ENCODE assay signal across 8 cellular contexts in genomic region chr10:100993986-100994708, GRCh38. TPM values are rescaled to one million over a fixed set of nuclear protein-coding genes. Genes with fewer than 3 reads are reported as not detected.
DNase-seq lines count a peak whose midpoint lies in the region; ATAC-seq and TF ChIP-seq lines count a peak whose summit lies in the region.

No MANE protein-coding gene starts in this region.

- H3K4me1 ChIP-seq in GM23338 (ENCODE audit: insufficient read depth) = peaks cover 24% of the 10 kb centered on the region

- peaks cover 18% of the 10 kb centered on the region for H3K79me2 ChIP-seq in GM23338 (replicated peaks; ENCODE audit: insufficient read depth)

- no peaks in the 10 kb centered on the region for H3K9me3 Mint-ChIP-seq in GM23338

- peaks cover 19% of the 10 kb centered on the region for H3K27me3 Mint-ChIP-seq in GM23338 (ENCODE audit: insufficient read depth, low read depth, poor library complexity)

- H3K4me3 Mint-ChIP-seq in GM23338 = no peak overlapping the region

- no peak for ATAC-seq in GM23338
- no peak for ATAC-seq in omental fat pad (ENCODE audit: low FRiP score)
- ATAC-seq in GM19397 (IDR thresholded peaks at IDR 0.05; ENCODE audit: unreplicated experiment) = no peak
- ATAC-seq in GM18519 (IDR thresholded peaks at IDR 0.05; ENCODE audit: low FRiP score, unreplicated experiment) = no peak

- H3K4me3 ChIP-seq in AG09309 (ENCODE audit: control insufficient read depth, low read depth, low read length) (no peak overlapping the region), GM23338 (no peak overlapping the region)

- no peaks in the 10 kb centered on the region for H3K27me3 ChIP-seq in GM23338 (ENCODE audit: insufficient read depth)

- H3K36me3 ChIP-seq in GM23338 (ENCODE audit: insufficient read depth) = peaks cover 33% of the 10 kb centered on the region

- H3K9me2 ChIP-seq in GM23338 (ENCODE audit: insufficient read depth) = no peaks in the 10 kb centered on the region

- H3K4me2 ChIP-seq in GM23338 = no peak overlapping the region

- H3K27ac ChIP-seq in GM23338 (ENCODE audit: low read depth) = 0 out of 2 replicates have a peak overlapping the region, but pooled peaks have one; percentile 43

- 0 out of 2 replicates have a peak overlapping the region, but pooled peaks have one; percentile 8 for H3K27ac Mint-ChIP-seq in GM23338

- TF ChIP-seq CTCF in AG09309 (IDR thresholded peaks at IDR 0.05; ENCODE audit: control insufficient read depth, insufficient read depth, low read depth, low read length, missing control alignments) (peak; percentile 73), GM23338 (conservative IDR thresholded peaks at IDR 0.05; ENCODE audit: low read depth in 2 of 2) (peak; percentile 74 to 75), omental fat pad (IDR thresholded peaks at IDR 0.05) (peak in 1 of 3 donors; percentile 21)

- peaks cover 48% of the 10 kb centered on the region for H3K36me3 Mint-ChIP-seq in GM23338 (ENCODE audit: low read depth)

- DNase-seq in AG09309 (ENCODE audit: low read depth) (no peak), GM23338 (ENCODE audit: low spot score) (peak; percentile 74), astrocyte of the hippocampus (ENCODE audit: low read depth, low spot score) (peak; percentile 63), lung microvascular endothelial cell (ENCODE audit: low read depth in 2 of 2) (peak; percentile 42 to 66), omental fat pad (ENCODE audit: low spot score) (no peak)
- no peak for DNase-seq in effector CD4-positive, alpha-beta T cell

- H2AFZ ChIP-seq in GM23338 = no peak overlapping the region

- H3K4me1 Mint-ChIP-seq in GM23338 = peaks cover 32% of the 10 kb centered on the region

- H4K20me1 ChIP-seq in GM23338 (replicated peaks; ENCODE audit: insufficient read depth) = peaks cover 17% of the 10 kb centered on the region

- H3F3A ChIP-seq in GM23338 (replicated peaks; ENCODE audit: low read depth) = peaks cover 36% of the 10 kb centered on the region

TF ChIP-seq in GM23338, 12 proteins besides CTCF, POLR2A, EP300 and RAD21 (continues in another document):
- TF ChIP-seq ZNF331 (CRISPR knock-in tag; IDR thresholded peaks at IDR 0.05; ENCODE audit: low read depth) (no peak), ETS1 (IDR thresholded peaks at IDR 0.05) (no peak), EZH2phosphoT487 (IDR thresholded peaks at IDR 0.05; ENCODE audit: unreplicated experiment) (no peak), EZH2 (IDR thresholded peaks at IDR 0.05; ENCODE audit: low read depth, unreplicated experiment) (no peak), CREB1 (CRISPR knock-in tag; IDR thresholded peaks at IDR 0.05; ENCODE audit: low read depth) (no peak), ZNF462 (CRISPR knock-in tag; IDR thresholded peaks at IDR 0.05) (no peak), JUNB (IDR thresholded peaks at IDR 0.05; ENCODE audit: unreplicated experiment) (no peak), POLR2AphosphoS5 (IDR thresholded peaks at IDR 0.05; ENCODE audit: low read depth) (no peak)

RNA-seq across cellular contexts. Expression of gene LZTS2, which starts 5.5 kb away (rescaled TPM):
- 62.8 and 88.3 TPM in 2 replicates for total RNA-seq in GM23338 (2014; rRNA removed; shearing (Covaris generic))
- polyA plus RNA-seq in GM23338 (2016; fragmentation: Nextera tagmentation; extraction: Ambion mirVana) = 27.6 and 28.8 TPM in 2 replicates
- 28.2 and 29.2 TPM in 2 replicates for total RNA-seq in lung microvascular endothelial cell
- total RNA-seq in omental fat pad = 10 to 100 TPM; 59.4 to 98.0 (median 72.6) TPM

RNA-seq across cellular contexts. Expression of gene TWNK, which starts 6.8 kb away (rescaled TPM):
- total RNA-seq in GM23338 (2014; rRNA removed; shearing (Covaris generic)) = 24.5 and 29.4 TPM in 2 replicates
- 11.4 and 12.2 TPM in 2 replicates for polyA plus RNA-seq in GM23338 (2016; fragmentation: Nextera tagmentation; extraction: Ambion mirVana)
- total RNA-seq in lung microvascular endothelial cell (3.5 and 6.3 TPM in 2 replicates), omental fat pad (10 to 100 TPM in 1 of 4 donors, 1 to 10 TPM in 3; 4.6 to 20.8 (median 6.9) TPM)

RNA-seq across cellular contexts. Expression of gene MRPL43, which starts 6.8 kb away (rescaled TPM):
- 60.4 and 76.9 TPM in 2 replicates for total RNA-seq in GM23338 (2014; rRNA removed; shearing (Covaris generic))
- polyA plus RNA-seq in GM23338 (2016; fragmentation: Nextera tagmentation; extraction: Ambion mirVana) = 124 and 126 TPM in 2 replicates
- total RNA-seq in lung microvascular endothelial cell (45.8 and 46.4 TPM in 2 replicates), omental fat pad (10 to 100 TPM; 59.7 to 97.0 (median 79.3) TPM)

RNA-seq across cellular contexts. Expression of gene SEMA4G, which starts 24.8 kb away (rescaled TPM):
- 7.3 and 8.5 TPM in 2 replicates for total RNA-seq in GM23338 (2014; rRNA removed; shearing (Covaris generic))
- 5.3 and 6.3 TPM in 2 replicates for polyA plus RNA-seq in GM23338 (2016; fragmentation: Nextera tagmentation; extraction: Ambion mirVana)
- total RNA-seq in lung microvascular endothelial cell (0.65 and 0.99 TPM in 2 replicates), omental fat pad (1 to 10 TPM in 2 of 4 donors, under 1 TPM in 2; 0.47 to 1.4 (median 1.1) TPM)

RNA-seq across cellular contexts. Expression of gene PDZD7, which starts 36.8 kb away (rescaled TPM):
- 1.7 and 2.3 TPM in 2 replicates for total RNA-seq in GM23338 (2014; rRNA removed; shearing (Covaris generic))
- polyA plus RNA-seq in GM23338 (2016; fragmentation: Nextera tagmentation; extraction: Ambion mirVana) = 1.5 and 1.7 TPM in 2 replicates
- total RNA-seq in lung microvascular endothelial cell (0.20 and 0.44 TPM in 2 replicates), omental fat pad (1 to 10 TPM in 1 of 4 donors, under 1 TPM in 3; 0.12 to 3.3 (median 0.30) TPM)

Comparison
In these comparisons a context has a peak if more than half of its experiments do, and no peak if none do; other contexts are left out.
1. DNase-seq: peak in GM23338 (single experiment), astrocyte of the hippocampus (single experiment) and lung microvascular endothelial cell (2 of 2); none in AG09309 (single experiment), omental fat pad (single experiment) and effector CD4-positive, alpha-beta T cell (single experiment).